In the genomic region with DNA sequence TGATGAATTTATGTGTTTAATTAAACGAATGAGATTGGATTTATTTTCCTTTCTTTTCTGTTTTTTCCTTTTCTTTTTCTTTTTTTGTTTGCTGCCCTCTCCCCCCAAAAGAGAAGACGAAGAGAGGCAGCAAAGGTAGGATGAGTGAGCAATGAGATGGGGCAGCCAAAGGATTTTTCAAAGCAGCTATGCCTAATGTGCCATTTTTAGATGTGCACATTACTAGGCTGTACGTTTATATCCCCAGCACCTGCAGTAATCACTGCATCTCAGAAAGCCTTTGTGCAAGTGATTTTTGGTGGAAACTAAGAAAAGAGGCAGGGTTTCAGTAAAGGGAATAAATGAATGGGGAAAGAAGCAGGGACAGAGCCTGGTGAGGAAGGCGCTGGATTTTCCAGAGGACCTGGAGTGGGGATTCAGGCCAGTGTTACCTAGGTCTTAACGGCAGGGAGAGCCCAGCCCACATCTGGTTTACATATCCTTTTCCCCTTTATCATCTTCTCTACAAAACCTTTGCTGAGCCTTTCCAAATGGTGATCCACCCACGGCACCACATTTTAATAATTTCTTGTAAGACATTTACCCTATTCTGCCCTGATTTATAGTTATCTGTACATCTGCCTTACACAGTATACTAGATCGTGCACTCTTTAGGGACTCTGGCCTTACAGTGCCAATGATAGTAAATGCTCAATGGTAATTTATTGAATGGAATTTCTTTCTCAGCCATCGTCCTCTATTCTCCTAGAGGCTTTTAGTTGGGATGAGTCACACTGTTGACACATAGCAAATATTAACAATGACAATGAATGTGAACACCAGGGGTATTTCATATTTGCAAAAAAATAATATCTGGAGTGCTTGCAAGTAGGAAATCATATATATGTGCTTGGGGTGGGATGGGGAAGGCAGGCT, we compare ENCODE assay signal across 15 cellular contexts. TPM values are rescaled to one million over a fixed set of nuclear protein-coding genes. Genes with fewer than 3 reads are reported as not detected.
DNase-seq lines count a peak whose midpoint lies in the region; ATAC-seq and TF ChIP-seq lines count a peak whose summit lies in the region.
"Had no signal": no experiment of that assay in that cellular context is flagged by ENCODE, and none has a peak within 500 bp of the region (broad histone marks: within the 10 kb centered on the region; RNA-seq: fewer than 3 reads in every experiment).

No MANE protein-coding gene starts in this region.

- no peak overlapping the region for H3K4me3 Mint-ChIP-seq in stimulated activated naive B cell treated with anti-CD40 and anti-IgM and Interleukin-4, amounts not matched to agents 10 μg/mL and 1 μg/mL and 100 μg/mL, for 72 hours
- H3K4me3 Mint-ChIP-seq: activated naive CD8-positive, alpha-beta T cell treated with anti-CD3 and anti-CD28 coated beads, Interleukin-2, amount 10 ng/mL, durations not matched to agents 7 days and 5 days; CD4-positive, alpha-beta T cell; T-helper 1 cell treated with Interleukin-12 subunit alpha and Interleukin-12 subunit beta and Interleukin-4 antibody, amounts not matched to agents 30 μg/mL and 1 μg/mL, for 36 hours had no signal

- no peaks in the 10 kb centered on the region for H3K4me1 ChIP-seq in mammary epithelial cell (ENCODE audit: insufficient read depth, low read length)

- no peak for TF ChIP-seq EP300 in neural cell (conservative IDR thresholded peaks at IDR 0.05; ENCODE audit: poor library complexity, severe bottlenecking)

- no peaks in the 10 kb centered on the region for H3K27me3 ChIP-seq in mammary epithelial cell (ENCODE audit: insufficient read depth, low read length)
- no peaks in the 10 kb centered on the region for H3K27me3 ChIP-seq in neural cell (ENCODE audit: insufficient read depth, low read depth, low read length)

- H3K4me2 ChIP-seq in mammary epithelial cell (ENCODE audit: insufficient read depth, low read depth, low read length) (no peak overlapping the region), neural cell (ENCODE audit: low read length) (no peak overlapping the region)

- no peaks in the 10 kb centered on the region for H3K36me3 Mint-ChIP-seq in stimulated activated naive B cell treated with anti-CD40 and anti-IgM and Interleukin-4, amounts not matched to agents 10 μg/mL and 1 μg/mL and 100 μg/mL, for 72 hours
- H3K36me3 Mint-ChIP-seq: activated naive CD8-positive, alpha-beta T cell treated with anti-CD3 and anti-CD28 coated beads, Interleukin-2, amount 10 ng/mL, durations not matched to agents 7 days and 5 days had no signal

- in situ Hi-C loops in mammary epithelial cell (cut with MboI; ENCODE audit: low sequenced_read_pairs in 2 of 2), result no loop called here

- H3F3A ChIP-seq in neural cell (ENCODE audit: insufficient read depth, low read length, poor library complexity, severe bottlenecking), result no peaks in the 10 kb centered on the region

- H3K36me3 ChIP-seq in mammary epithelial cell (ENCODE audit: insufficient read depth, low read length) (no peaks in the 10 kb centered on the region), neural cell (ENCODE audit: insufficient read depth, low read length) (no peaks in the 10 kb centered on the region)

- H3K4me3 ChIP-seq in mammary epithelial cell (replicated peaks in 1 of 3; ENCODE audit: insufficient read depth in 1 of 3, low read depth in 2 of 3, low read length in 3 of 3) (no peak overlapping the region), neural cell (ENCODE audit: low read length) (no peak overlapping the region)

- 57% methylated on average over 7 of the region's 8 CpGs for WGBS in mammary epithelial cell (ENCODE audit: low coverage, missing lambda C conversion rate)

- no peak overlapping the region for H2AFZ ChIP-seq in mammary epithelial cell (ENCODE audit: low read depth, low read length)
- no peak overlapping the region for H2AFZ ChIP-seq in neural cell (ENCODE audit: low read depth, low read length)

- DNase-seq in GM03348 (ENCODE audit: low spot score) (peak; percentile 51), NCI-H1930 (lab: John Stamatoyannopoulos, UW) (peak; percentile 45 to 65), mammary epithelial cell (peak; percentile 14), NCI-H82 (lab: John Stamatoyannopoulos, UW) (no peak)
- no peak for DNase-seq in stimulated activated naive B cell treated with anti-CD40 and anti-IgM and Interleukin-4, amounts not matched to agents 10 μg/mL and 1 μg/mL and 100 μg/mL, for 72 hours
- DNase-seq: activated CD4-positive, CD25-positive, alpha-beta regulatory T cell treated with anti-CD3 and anti-CD28 coated beads, Interleukin-2, amount 50 U/mL, for 72 hours; activated naive CD8-positive, alpha-beta T cell treated with anti-CD3 and anti-CD28 coated beads, Interleukin-2, amount 10 ng/mL, durations not matched to agents 7 days and 5 days; CD4-positive, alpha-beta T cell; left colon; MV-4-11; stimulated activated CD4-positive, alpha-beta T cell treated with anti-CD3 and anti-CD28 coated beads, Interleukin-1b, Interleukin-23, amount 100 ng/mL, for 48 hours had no signal

- H3K79me2 ChIP-seq in mammary epithelial cell (ENCODE audit: insufficient read depth, low read length) (no peaks in the 10 kb centered on the region), neural cell (replicated peaks; ENCODE audit: insufficient read depth, low read length) (no peaks in the 10 kb centered on the region)

- no peak for TF ChIP-seq CTCF in mammary epithelial cell (conservative IDR thresholded peaks at IDR 0.05 in 1 of 2, IDR thresholded peaks at IDR 0.05 in 1 of 2; ENCODE audit: extremely low read depth in 1 of 2, insufficient read depth in 1 of 2, low read depth in 1 of 2, low read length in 2 of 2)
- no peak for TF ChIP-seq CTCF in neural cell (IDR thresholded peaks at IDR 0.05; ENCODE audit: poor library complexity, severe bottlenecking)

- CTCF ChIA-PET in mammary epithelial cell (lab: Charles Lee; ENCODE audit: low non-redundant PET), result no interaction called here

- no TSS peak for BruUV-seq in mammary epithelial cell (replicated peaks; lab: Mats Ljungman, UMichigan)

- H4K20me1 ChIP-seq in mammary epithelial cell (ENCODE audit: insufficient read depth, low read length) (no peaks in the 10 kb centered on the region), neural cell (ENCODE audit: insufficient read depth) (no peaks in the 10 kb centered on the region)

- no peak overlapping the region for H3K27ac ChIP-seq in mammary epithelial cell (ENCODE audit: insufficient read depth, low read depth, low read length)
- no peak overlapping the region for H3K27ac ChIP-seq in neural cell (ENCODE audit: low read length)
- H3K27ac ChIP-seq: epithelial cell of prostate had no signal

- H3K9me3 Mint-ChIP-seq in stimulated activated naive B cell treated with anti-CD40 and anti-IgM and Interleukin-4, amounts not matched to agents 10 μg/mL and 1 μg/mL and 100 μg/mL, for 72 hours, result no peaks in the 10 kb centered on the region
- H3K9me3 Mint-ChIP-seq: activated naive CD8-positive, alpha-beta T cell treated with anti-CD3 and anti-CD28 coated beads, Interleukin-2, amount 10 ng/mL, durations not matched to agents 7 days and 5 days; CD4-positive, alpha-beta T cell; T-helper 1 cell treated with Interleukin-12 subunit alpha and Interleukin-12 subunit beta and Interleukin-4 antibody, amounts not matched to agents 30 μg/mL and 1 μg/mL, for 36 hours had no signal

- dilution Hi-C loops in mammary epithelial cell (cut with HindIII; ENCODE audit: low sequenced_read_pairs), result no loop called here

- H3K4me1 Mint-ChIP-seq in stimulated activated naive B cell treated with anti-CD40 and anti-IgM and Interleukin-4, amounts not matched to agents 10 μg/mL and 1 μg/mL and 100 μg/mL, for 72 hours, result peaks cover 0 to 2% of the 10 kb centered on the region in 2 donors
- H3K4me1 Mint-ChIP-seq: activated naive CD8-positive, alpha-beta T cell treated with anti-CD3 and anti-CD28 coated beads, Interleukin-2, amount 10 ng/mL, durations not matched to agents 7 days and 5 days had no signal

- no peak for TF ChIP-seq RAD21 in neural cell (conservative IDR thresholded peaks at IDR 0.05)

- H3K27me3 Mint-ChIP-seq in stimulated activated naive B cell treated with anti-CD40 and anti-IgM and Interleukin-4, amounts not matched to agents 10 μg/mL and 1 μg/mL and 100 μg/mL, for 72 hours, result no peaks in the 10 kb centered on the region
- H3K27me3 Mint-ChIP-seq: CD4-positive, alpha-beta T cell had no signal

- no peak for ATAC-seq in stimulated activated naive B cell treated with anti-CD40 and anti-IgM and Interleukin-4, amounts not matched to agents 10 μg/mL and 1 μg/mL and 100 μg/mL, for 72 hours (replicated peaks)
- ATAC-seq in HG02884 (IDR thresholded peaks at IDR 0.05; ENCODE audit: unreplicated experiment), result no peak
- ATAC-seq: left colon had no signal

- H3K9ac ChIP-seq in mammary epithelial cell (ENCODE audit: insufficient read depth, low read length) (no peak overlapping the region), neural cell (ENCODE audit: low read length) (peak overlapping the region; percentile 7)

- intact Hi-C loops in mammary epithelial cell (cut with micrococcal nuclease), result no loop called here

- H3K27ac Mint-ChIP-seq in stimulated activated naive B cell treated with anti-CD40 and anti-IgM and Interleukin-4, amounts not matched to agents 10 μg/mL and 1 μg/mL and 100 μg/mL, for 72 hours, result no peak overlapping the region
- H3K27ac Mint-ChIP-seq: activated naive CD8-positive, alpha-beta T cell treated with anti-CD3 and anti-CD28 coated beads, Interleukin-2, amount 10 ng/mL, durations not matched to agents 7 days and 5 days; CD4-positive, alpha-beta T cell; T-helper 1 cell treated with Interleukin-12 subunit alpha and Interleukin-12 subunit beta and Interleukin-4 antibody, amounts not matched to agents 30 μg/mL and 1 μg/mL, for 36 hours had no signal

- H3K9me2 ChIP-seq in neural cell (ENCODE audit: insufficient read depth, low read length), result no peaks in the 10 kb centered on the region

- H3K9me3 ChIP-seq in mammary epithelial cell (replicated peaks; ENCODE audit: insufficient read depth, low read length) (no peaks in the 10 kb centered on the region), neural cell (ENCODE audit: low read length) (no peaks in the 10 kb centered on the region)

TF ChIP-seq in neural cell, 6 proteins besides CTCF, POLR2A, EP300 and RAD21 (continues in another document):
- no peak for TF ChIP-seq EZH2 (IDR thresholded peaks at IDR 0.05; ENCODE audit: borderline replicate concordance, insufficient read depth, low read length, poor library complexity, severe bottlenecking)
- no peak for TF ChIP-seq SMC3 (conservative IDR thresholded peaks at IDR 0.05; ENCODE audit: poor library complexity)
- no peak for TF ChIP-seq TAF1 (IDR thresholded peaks at IDR 0.05; ENCODE audit: low read depth)

RNA-seq across cellular contexts. Expression of gene ATXN1, which starts 38.3 kb away (rescaled TPM):
- total RNA-seq in mammary epithelial cell, result 10 to 100 TPM; 18.5 to 34.3 TPM
- polyA plus RNA-seq in mammary epithelial cell (7.1 TPM), neural cell (23.6 and 28.2 TPM in 2 replicates)
- polyA minus RNA-seq in mammary epithelial cell (11.3 TPM), neural cell (103 and 128 TPM in 2 replicates)

Comparison
In these comparisons a context has a peak if more than half of its experiments do, and no peak if none do; other contexts are left out.
1. DNase-seq: peak in GM03348 (single experiment), NCI-H1930 (2 of 2) and mammary epithelial cell (single experiment); none in stimulated activated naive B cell treated with anti-CD40 and anti-IgM and Interleukin-4, amounts not matched to agents 10 μg/mL and 1 μg/mL and 100 μg/mL, for 72 hours (single experiment) and NCI-H82 (single experiment).